In the genomic region with DNA sequence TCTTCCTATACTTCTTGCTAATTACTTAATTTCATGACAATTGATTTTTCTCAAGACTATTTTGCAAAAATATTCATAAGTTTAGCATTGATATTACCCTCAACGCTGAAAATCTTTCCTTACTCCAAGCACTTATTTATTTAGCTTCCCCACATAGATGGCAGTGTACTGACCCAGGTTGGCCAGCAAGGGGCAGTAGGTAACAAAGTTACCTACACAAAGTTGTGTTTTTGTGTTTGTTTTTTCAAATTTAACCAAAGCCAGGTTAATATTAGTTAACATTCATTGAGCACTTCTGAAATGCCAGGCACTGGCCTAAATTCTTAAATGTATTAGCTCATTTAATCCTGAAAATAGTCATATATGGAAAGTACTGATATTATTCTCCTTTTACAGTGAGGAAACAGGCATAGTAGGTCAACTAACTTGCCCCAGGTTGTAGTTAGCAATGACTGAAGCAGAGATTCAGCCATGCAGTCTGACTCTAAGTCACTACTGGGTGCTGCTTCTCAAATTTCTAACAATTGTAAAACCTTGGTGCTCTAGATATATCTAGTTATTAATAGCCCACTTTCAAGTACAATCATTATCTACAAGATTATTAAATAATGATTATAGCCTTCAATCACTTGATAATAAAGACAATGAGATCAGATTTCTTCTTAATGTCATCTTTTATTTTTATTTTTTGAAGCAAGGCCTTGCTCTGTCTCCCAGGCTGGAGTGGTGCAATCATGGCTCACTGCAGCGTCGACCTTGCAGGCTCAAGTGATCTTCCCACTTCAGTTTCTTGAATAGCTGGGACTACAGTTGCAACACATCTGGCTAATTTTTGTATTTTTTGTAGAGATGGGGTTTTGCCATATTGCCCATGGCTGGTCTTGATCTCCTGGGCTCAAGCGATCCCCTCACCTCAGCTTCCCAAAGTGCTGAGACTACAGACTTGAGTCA, we compare ENCODE assay signal across 8 cellular contexts. TPM values are rescaled to one million over a fixed set of nuclear protein-coding genes. Genes with fewer than 3 reads are reported as not detected.
DNase-seq lines count a peak whose midpoint lies in the region; ATAC-seq and TF ChIP-seq lines count a peak whose summit lies in the region.

No MANE protein-coding gene starts in this region.

- H3K4me3 Mint-ChIP-seq in endothelial cell (ENCODE audit: unreplicated experiment) (no peak overlapping the region), nephron (no peak overlapping the region)

- H3K27ac ChIP-seq in 22Rv1, result no peak overlapping the region

- H3K9me3 Mint-ChIP-seq in endothelial cell (ENCODE audit: unreplicated experiment), result no peaks in the 10 kb centered on the region
- H3K9me3 Mint-ChIP-seq in nephron, result peaks cover 11% of the 10 kb centered on the region

- peak; percentile 89 for TF ChIP-seq CTCF in 22Rv1 (IDR thresholded peaks at IDR 0.05)
- peak; percentile 80 for TF ChIP-seq CTCF in endothelial cell (IDR thresholded peaks at IDR 0.05; ENCODE audit: unreplicated experiment)
- TF ChIP-seq CTCF in nephron (IDR thresholded peaks at IDR 0.05; ENCODE audit: unreplicated experiment in 3 of 3), result peak; percentile 66 to 73 (median 72)

- H3K4me1 Mint-ChIP-seq in endothelial cell (ENCODE audit: unreplicated experiment), result peaks cover 5% of the 10 kb centered on the region
- peaks cover 9% of the 10 kb centered on the region for H3K4me1 Mint-ChIP-seq in nephron

- DNase-seq in EH (ENCODE audit: low read depth), result peak; percentile 54
- peak; percentile 26 for DNase-seq in HuH-7 (ENCODE audit: low spot score)
- DNase-seq in SW480 (ENCODE audit: low spot score), result peak; percentile 57
- peak; percentile 29 for DNase-seq in endothelial cell (ENCODE audit: low spot score)

- no peaks in the 10 kb centered on the region for H3K27me3 Mint-ChIP-seq in endothelial cell (ENCODE audit: unreplicated experiment)
- no peaks in the 10 kb centered on the region for H3K27me3 Mint-ChIP-seq in nephron (ENCODE audit: low read depth)

- H3K27ac Mint-ChIP-seq in endothelial cell (ENCODE audit: unreplicated experiment) (no peak overlapping the region), nephron (peak overlapping the region in 1 of 3 experiments; percentile 20)

- ATAC-seq in HG02973 (IDR thresholded peaks at IDR 0.05; ENCODE audit: unreplicated experiment) (no peak), HG03469 (IDR thresholded peaks at IDR 0.05; ENCODE audit: unreplicated experiment) (no peak)

- H3K36me3 Mint-ChIP-seq in endothelial cell (ENCODE audit: low read depth, unreplicated experiment) (no peaks in the 10 kb centered on the region), nephron (ENCODE audit: low read depth) (no peaks in the 10 kb centered on the region)

RNA-seq across cellular contexts. Expression of a gene that starts 5.8 kb away (rescaled TPM):
- 34.0 TPM for total RNA-seq in endothelial cell (ENCODE audit: unreplicated experiment)

RNA-seq across cellular contexts. Expression of a gene that starts 31.8 kb away (rescaled TPM):
- 32.7 TPM for total RNA-seq in endothelial cell (ENCODE audit: unreplicated experiment)
